30 cellular contexts compared by ENCODE assay signal in genomic region chr1:45972621-45973020, GRCh38.
"Had no signal": no experiment of that assay in that cellular context is flagged by ENCODE, and none has a peak within 500 bp of the region (broad histone marks: within the 10 kb centered on the region; RNA-seq: fewer than 3 reads in every experiment).

No MANE protein-coding gene starts in this region.

- H3K4me1 ChIP-seq: body of pancreas, left lung, lower lobe of right lung, pancreas, tibial nerve had no signal

- H3K4me3 ChIP-seq: adrenal gland, body of pancreas, gastroesophageal sphincter, left lung, lower lobe of right lung, pancreas, psoas muscle, right atrium auricular region, tibial nerve had no signal

- H3K27ac ChIP-seq: adrenal gland, body of pancreas, left lung, lower lobe of right lung, pancreas, right atrium auricular region, tibial nerve had no signal

- H3K4me3 Mint-ChIP-seq: activated CD4-positive, alpha-beta T cell treated with anti-CD3 and anti-CD28 coated beads for 36 hours; activated CD8-positive, alpha-beta memory T cell treated with anti-CD3 and anti-CD28 coated beads, Interleukin-2, amount 10 ng/mL, durations not matched to agents 7 days and 5 days; activated CD8-positive, alpha-beta T cell treated with anti-CD3 and anti-CD28 coated beads, Interleukin-2, amount 10 ng/mL, durations not matched to agents 7 days and 5 days; activated naive CD8-positive, alpha-beta T cell treated with anti-CD3 and anti-CD28 coated beads for 36 hours; activated T-cell treated with anti-CD3 and anti-CD28 coated beads, Interleukin-2, amount 50 U/mL, for 72 hours; immature natural killer cell; naive thymus-derived CD4-positive, alpha-beta T cell; neural crest cell; T-helper 2 cell treated with Interferon-gamma antibody and Interleukin-4, amounts not matched to agents 5 μg/mL and 100 μg/mL, for 36 hours had no signal

- H3K36me3 ChIP-seq: adrenal gland, lower lobe of right lung, pancreas had no signal

- H3K27me3 ChIP-seq: adrenal gland, body of pancreas, gastroesophageal sphincter, left lung, pancreas, right atrium auricular region, tibial nerve had no signal

- ATAC-seq: activated CD4-positive, alpha-beta T cell treated with anti-CD3 and anti-CD28 coated beads for 36 hours; activated CD8-positive, alpha-beta memory T cell treated with anti-CD3 and anti-CD28 coated beads, Interleukin-2, amount 10 ng/mL, durations not matched to agents 7 days and 5 days; activated CD8-positive, alpha-beta T cell treated with anti-CD3 and anti-CD28 coated beads, Interleukin-2, amount 10 ng/mL, durations not matched to agents 7 days and 5 days; activated T-cell treated with anti-CD3 and anti-CD28 coated beads, Interleukin-2, amount 50 U/mL, for 72 hours; body of pancreas; gastroesophageal sphincter; left lung; naive thymus-derived CD4-positive, alpha-beta T cell; pancreas; psoas muscle had no signal

- H3K4me1 Mint-ChIP-seq: activated CD4-positive, alpha-beta T cell treated with anti-CD3 and anti-CD28 coated beads for 36 hours; activated CD8-positive, alpha-beta memory T cell treated with anti-CD3 and anti-CD28 coated beads, Interleukin-2, amount 10 ng/mL, durations not matched to agents 7 days and 5 days; activated naive CD8-positive, alpha-beta T cell treated with anti-CD3 and anti-CD28 coated beads for 36 hours; immature natural killer cell; naive thymus-derived CD4-positive, alpha-beta T cell; neural crest cell had no signal

- DNase-seq: activated CD4-positive, alpha-beta T cell treated with anti-CD3 and anti-CD28 coated beads for 36 hours; activated CD4-positive, CD25-positive, alpha-beta regulatory T cell; activated CD8-positive, alpha-beta memory T cell treated with anti-CD3 and anti-CD28 coated beads, Interleukin-2, amount 10 ng/mL, durations not matched to agents 7 days and 5 days; activated CD8-positive, alpha-beta T cell treated with anti-CD3 and anti-CD28 coated beads, Interleukin-2, amount 10 ng/mL, durations not matched to agents 7 days and 5 days; activated naive CD4-positive, alpha-beta T cell; activated naive CD8-positive, alpha-beta T cell treated with anti-CD3 and anti-CD28 coated beads for 36 hours; activated T-cell treated with anti-CD3 and anti-CD28 coated beads, Interleukin-2, amount 50 U/mL, for 72 hours; adrenal gland; aorta; body of pancreas; effector memory CD4-positive, alpha-beta T cell; head of caudate nucleus; hypothalamus; immature natural killer cell; kidney glomerular epithelial cell; left lung; lower lobe of right lung; mesenchymal stem cell; naive thymus-derived CD4-positive, alpha-beta T cell; nucleus accumbens; pancreas; psoas muscle; stimulated activated CD4-positive, alpha-beta T cell treated with anti-CD3 and anti-CD28 coated beads, Interleukin-15, amount 100 ng/mL, for 24 hours; stimulated activated naive CD4-positive, alpha-beta T cell; T-helper 1 cell had no signal

- H3K9me3 Mint-ChIP-seq: activated naive CD8-positive, alpha-beta T cell treated with anti-CD3 and anti-CD28 coated beads for 36 hours; activated T-cell treated with anti-CD3 and anti-CD28 coated beads, Interleukin-2, amount 50 U/mL, for 72 hours; immature natural killer cell; neural crest cell; T-helper 2 cell treated with Interferon-gamma antibody and Interleukin-4, amounts not matched to agents 5 μg/mL and 100 μg/mL, for 36 hours had no signal

- H3K27me3 Mint-ChIP-seq: activated CD4-positive, alpha-beta T cell treated with anti-CD3 and anti-CD28 coated beads for 36 hours; activated CD8-positive, alpha-beta memory T cell treated with anti-CD3 and anti-CD28 coated beads, Interleukin-2, amount 10 ng/mL, durations not matched to agents 7 days and 5 days; activated naive CD8-positive, alpha-beta T cell treated with anti-CD3 and anti-CD28 coated beads for 36 hours; naive thymus-derived CD4-positive, alpha-beta T cell had no signal

- H3K27ac Mint-ChIP-seq: activated CD4-positive, alpha-beta T cell treated with anti-CD3 and anti-CD28 coated beads for 36 hours; activated CD8-positive, alpha-beta memory T cell treated with anti-CD3 and anti-CD28 coated beads, Interleukin-2, amount 10 ng/mL, durations not matched to agents 7 days and 5 days; activated CD8-positive, alpha-beta T cell treated with anti-CD3 and anti-CD28 coated beads, Interleukin-2, amount 10 ng/mL, durations not matched to agents 7 days and 5 days; activated naive CD8-positive, alpha-beta T cell treated with anti-CD3 and anti-CD28 coated beads for 36 hours; activated T-cell treated with anti-CD3 and anti-CD28 coated beads, Interleukin-2, amount 50 U/mL, for 72 hours; immature natural killer cell; naive thymus-derived CD4-positive, alpha-beta T cell; T-helper 2 cell treated with Interferon-gamma antibody and Interleukin-4, amounts not matched to agents 5 μg/mL and 100 μg/mL, for 36 hours had no signal

- H3K9me3 ChIP-seq: adrenal gland, body of pancreas, gastroesophageal sphincter, left lung, lower lobe of right lung, pancreas, psoas muscle, right atrium auricular region had no signal
